In the genomic region with DNA sequence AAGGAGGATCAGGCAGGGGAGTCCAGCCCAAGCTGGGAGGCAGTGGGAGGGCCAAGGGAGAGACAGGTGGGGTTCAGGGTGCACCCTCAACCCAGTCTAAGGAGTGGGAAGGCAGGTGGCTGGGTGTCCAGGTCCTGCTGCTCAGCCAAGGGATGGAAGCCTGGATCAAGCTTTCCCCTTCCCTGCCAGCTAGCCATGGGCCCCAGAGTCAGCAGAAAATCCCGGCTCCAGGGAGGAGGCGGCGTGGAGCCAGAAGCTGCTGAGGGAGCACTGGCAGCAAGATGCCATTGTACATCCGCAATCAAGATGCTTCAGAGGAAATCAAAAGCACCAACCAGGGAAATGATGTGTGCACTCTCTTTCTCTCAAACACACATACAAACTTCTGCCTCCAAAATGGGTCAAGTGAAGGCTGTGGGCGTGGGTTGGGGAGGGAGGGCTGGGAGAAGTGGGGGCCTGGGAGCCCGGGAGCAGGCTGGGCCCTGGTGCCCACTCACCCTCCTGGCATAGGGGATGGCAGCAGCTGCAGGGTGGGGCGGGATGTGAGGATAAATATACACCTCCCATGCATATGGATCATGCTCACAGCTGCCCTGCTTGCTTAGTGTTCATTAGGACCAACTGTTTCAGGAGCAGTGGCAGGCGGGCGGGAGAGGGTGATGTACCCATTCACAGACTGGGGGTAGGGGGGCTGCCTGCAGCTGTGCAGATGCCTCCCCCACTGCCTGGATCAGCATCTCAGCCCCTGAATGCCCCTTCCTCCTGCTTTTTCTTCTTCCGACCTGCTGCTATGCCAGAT, we compare ENCODE assay signal across 13 cellular contexts. TPM values are rescaled to one million over a fixed set of nuclear protein-coding genes. Genes with fewer than 3 reads are reported as not detected.
DNase-seq lines count a peak whose midpoint lies in the region; ATAC-seq and TF ChIP-seq lines count a peak whose summit lies in the region.
"Had no signal": no experiment of that assay in that cellular context is flagged by ENCODE, and none has a peak within 500 bp of the region (broad histone marks: within the 10 kb centered on the region; RNA-seq: fewer than 3 reads in every experiment).

No MANE protein-coding gene starts in this region.

- H3K27ac ChIP-seq in heart right ventricle = peak overlapping the region; percentile 64 to 87 (median 70)
- peak overlapping the region in 3 of 4 donors; percentile 27 to 44 (median 40) for H3K27ac ChIP-seq in transverse colon
- no peak overlapping the region for H3K27ac ChIP-seq in brain microvascular endothelial cell

- DNase-seq in heart right ventricle (no peak), Right ventricle myocardium superior (no peak), chondrocyte (ENCODE audit: low spot score) (peak; percentile 78), neural crest cell (ENCODE audit: low read depth, low spot score) (no peak), transverse colon (no peak), iPS-NIHi7 (ENCODE audit: extremely low spot score) (no peak), SIG-M5 (lab: John Stamatoyannopoulos, UW) (no peak), brain microvascular endothelial cell (no peak)
- DNase-seq: activated CD4-positive, alpha-beta T cell treated with anti-CD3 and anti-CD28 coated beads for 48 hours; effector CD4-positive, alpha-beta T cell; EL; KBM-7; NCI-H2081 had no signal

- WGBS in heart right ventricle, 2 donors = 90 to 95% methylated on average over 10 of the region's 10 CpGs
- 79% methylated on average over 10 of the region's 10 CpGs; no CpG with 5 or more reads in 1 of the 2 donors for WGBS in transverse colon (ENCODE audit: low coverage in 1 of 2), 2 donors

- TF ChIP-seq CTCF in heart right ventricle (IDR thresholded peaks at IDR 0.05) (no peak), chondrocyte (IDR thresholded peaks at IDR 0.05) (no peak), neural crest cell (conservative IDR thresholded peaks at IDR 0.05) (no peak), transverse colon (IDR thresholded peaks at IDR 0.05) (no peak), brain microvascular endothelial cell (IDR thresholded peaks at IDR 0.05; ENCODE audit: low read depth, low read length, missing control alignments) (no peak)

- intact Hi-C loops in heart right ventricle (cut with DNase I) (no loop called here), Right ventricle myocardium superior (cut with DNase I) (no loop called here), transverse colon (cut with DNase I; ENCODE audit: low total_unique reads) (no loop called here)

- peaks cover 23% of the 10 kb centered on the region for H3K4me1 Mint-ChIP-seq in chondrocyte (ENCODE audit: low read depth)
- H3K4me1 Mint-ChIP-seq in neural crest cell = peaks cover 49% of the 10 kb centered on the region

- no peaks in the 10 kb centered on the region for H3K9me3 ChIP-seq in heart right ventricle
- no peaks in the 10 kb centered on the region for H3K9me3 ChIP-seq in transverse colon

- H3K27ac Mint-ChIP-seq in chondrocyte (ENCODE audit: unreplicated experiment) (no peak overlapping the region), neural crest cell (ENCODE audit: unreplicated experiment) (peak overlapping the region; percentile 82)

- no peak for TF ChIP-seq POLR2A in transverse colon (IDR thresholded peaks at IDR 0.05)

- ATAC-seq in heart right ventricle (peak in 1 of 8 donors; percentile 13), Right ventricle myocardium superior (ENCODE audit: poor library complexity) (no peak)

- in situ Hi-C loops in transverse colon (cut with MboI; ENCODE audit: low pct_ligation_motif_present in 1 of 4, low pct_unique_long_range_greater_than_20kb in 1 of 4, low sequenced_read_pairs in 3 of 4) (no loop called here), brain microvascular endothelial cell (cut with HindIII; ENCODE audit: low pct_ligation_motif_present, low sequenced_read_pairs) (no loop called here)

- no peak for TF ChIP-seq EP300 in transverse colon (IDR thresholded peaks at IDR 0.05; ENCODE audit: low read depth)

- H3K27me3 Mint-ChIP-seq in chondrocyte (ENCODE audit: low read depth) = no peaks in the 10 kb centered on the region
- no peaks in the 10 kb centered on the region for H3K27me3 Mint-ChIP-seq in neural crest cell (ENCODE audit: low read depth)

- H3K27me3 ChIP-seq in heart right ventricle (no peaks in the 10 kb centered on the region), transverse colon (no peaks in the 10 kb centered on the region), brain microvascular endothelial cell (replicated peaks) (no peaks in the 10 kb centered on the region)

- no peaks in the 10 kb centered on the region for H3K36me3 Mint-ChIP-seq in chondrocyte (ENCODE audit: low read depth)
- H3K36me3 Mint-ChIP-seq in neural crest cell (ENCODE audit: low read depth) = no peaks in the 10 kb centered on the region

- no peaks in the 10 kb centered on the region for H3K36me3 ChIP-seq in heart right ventricle
- H3K36me3 ChIP-seq in transverse colon = no peaks in the 10 kb centered on the region
- no peaks in the 10 kb centered on the region for H3K36me3 ChIP-seq in brain microvascular endothelial cell (replicated peaks)

- H3K4me3 Mint-ChIP-seq in chondrocyte (ENCODE audit: unreplicated experiment) (no peak overlapping the region), neural crest cell (peak overlapping the region; percentile 80)

- H3K4me1 ChIP-seq in heart right ventricle (peaks cover 11 to 48% (median 32%) of the 10 kb centered on the region in 9 donors), transverse colon (peaks cover 6 to 18% (median 7%) of the 10 kb centered on the region in 4 donors)

- H3K4me3 ChIP-seq in heart right ventricle = no peak overlapping the region
- no peak overlapping the region for H3K4me3 ChIP-seq in transverse colon
- no peak overlapping the region for H3K4me3 ChIP-seq in brain microvascular endothelial cell (ENCODE audit: low read depth, low read length)

- no peaks in the 10 kb centered on the region for H3K9me3 Mint-ChIP-seq in chondrocyte (ENCODE audit: low read depth)
- H3K9me3 Mint-ChIP-seq in neural crest cell = no peaks in the 10 kb centered on the region

RNA-seq across cellular contexts. Expression of gene TRIM8, which starts 24.2 kb away (rescaled TPM):
- total RNA-seq in heart right ventricle = 100 to 1,000 TPM in 4 of 10 donors, 10 to 100 TPM in 6; 82.6 to 147 (median 90.4) TPM
- polyA plus RNA-seq in heart right ventricle = 10 to 100 TPM; 27.9 to 67.0 TPM
- total RNA-seq in Right ventricle myocardium superior = 103 TPM
- total RNA-seq in chondrocyte = 40.3 to 74.4 TPM (median 66.8 TPM) in 3 replicates
- total RNA-seq in neural crest cell = 76.9 and 82.8 TPM in 2 replicates
- 100 to 1,000 TPM in 1 of 4 donors, 10 to 100 TPM in 3; 59.1 to 108 (median 66.8) TPM for total RNA-seq in transverse colon

RNA-seq across cellular contexts. Expression of gene ARL3, which starts 45.7 kb away (rescaled TPM):
- total RNA-seq in heart right ventricle = 10 to 100 TPM; 10.9 to 17.8 (median 13.6) TPM
- 10 to 100 TPM in 1 of 2 donors, 1 to 10 TPM in 1; 5.0 to 15.8 TPM for polyA plus RNA-seq in heart right ventricle
- total RNA-seq in Right ventricle myocardium superior = 14.1 TPM
- 12.1 to 16.5 TPM (median 13.6 TPM) in 3 replicates for total RNA-seq in chondrocyte
- total RNA-seq in neural crest cell = 32.5 and 34.6 TPM in 2 replicates
- total RNA-seq in transverse colon = 1 to 10 TPM; 2.2 to 3.4 (median 2.8) TPM

RNA-seq across cellular contexts. Expression of gene SFXN2, which starts 45.9 kb away (rescaled TPM):
- 1 to 10 TPM in 9 of 10 donors, under 1 TPM in 1; 0.89 to 4.5 (median 2.3) TPM for total RNA-seq in heart right ventricle
- polyA plus RNA-seq in heart right ventricle = 1 to 10 TPM; 2.5 to 4.3 TPM
- total RNA-seq in Right ventricle myocardium superior = 1.7 TPM
- total RNA-seq in chondrocyte = 4.0 to 11.1 TPM (median 4.7 TPM) in 3 replicates
- 36.6 and 38.2 TPM in 2 replicates for total RNA-seq in neural crest cell
- total RNA-seq in transverse colon = 10 to 100 TPM in 2 of 4 donors, 1 to 10 TPM in 2; 2.1 to 64.9 (median 7.3) TPM
